In the genomic region with DNA sequence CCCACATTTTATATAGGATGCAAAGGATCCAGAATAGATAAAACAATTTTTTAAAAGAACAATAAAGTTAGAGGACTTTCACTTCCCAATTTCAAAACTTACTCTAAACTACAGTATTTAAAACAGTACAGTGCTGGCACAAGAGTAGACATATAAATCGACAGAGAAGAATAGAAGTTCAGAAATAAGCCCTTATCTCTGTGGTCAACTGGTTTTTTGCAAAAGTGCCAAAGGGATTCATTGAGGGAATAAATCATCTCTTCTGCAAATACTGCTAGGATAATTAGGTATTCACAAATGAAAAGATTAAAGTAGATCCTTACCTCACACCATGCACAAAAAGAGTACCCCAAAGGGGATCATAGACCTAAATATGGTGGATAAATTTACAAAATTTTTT, we compare ENCODE assay signal across 1 cellular context.
TF ChIP-seq lines count a peak whose summit lies in the region.

No MANE protein-coding gene starts in this region.

TF ChIP-seq in SK-N-SH treated with all-trans-retinoic acid at 6 μM for 48 hours, 23 proteins besides CTCF, POLR2A, EP300 and RAD21 (continued from another document):
- TF ChIP-seq, protein P1, sequence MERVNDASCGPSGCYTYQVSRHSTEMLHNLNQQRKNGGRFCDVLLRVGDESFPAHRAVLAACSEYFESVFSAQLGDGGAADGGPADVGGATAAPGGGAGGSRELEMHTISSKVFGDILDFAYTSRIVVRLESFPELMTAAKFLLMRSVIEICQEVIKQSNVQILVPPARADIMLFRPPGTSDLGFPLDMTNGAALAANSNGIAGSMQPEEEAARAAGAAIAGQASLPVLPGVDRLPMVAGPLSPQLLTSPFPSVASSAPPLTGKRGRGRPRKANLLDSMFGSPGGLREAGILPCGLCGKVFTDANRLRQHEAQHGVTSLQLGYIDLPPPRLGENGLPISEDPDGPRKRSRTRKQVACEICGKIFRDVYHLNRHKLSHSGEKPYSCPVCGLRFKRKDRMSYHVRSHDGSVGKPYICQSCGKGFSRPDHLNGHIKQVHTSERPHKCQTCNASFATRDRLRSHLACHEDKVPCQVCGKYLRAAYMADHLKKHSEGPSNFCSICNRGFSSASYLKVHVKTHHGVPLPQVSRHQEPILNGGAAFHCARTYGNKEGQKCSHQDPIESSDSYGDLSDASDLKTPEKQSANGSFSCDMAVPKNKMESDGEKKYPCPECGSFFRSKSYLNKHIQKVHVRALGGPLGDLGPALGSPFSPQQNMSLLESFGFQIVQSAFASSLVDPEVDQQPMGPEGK (CRISPR knock-in tag; IDR thresholded peaks at IDR 0.05; ENCODE audit: borderline replicate concordance), result no peak
- TF ChIP-seq SNAI2 (CRISPR knock-in tag; IDR thresholded peaks at IDR 0.05) (no peak), ZNF8 (CRISPR knock-in tag; IDR thresholded peaks at IDR 0.05) (no peak), ESRRG (CRISPR knock-in tag; IDR thresholded peaks at IDR 0.05) (no peak), ZFP30 (CRISPR knock-in tag; IDR thresholded peaks at IDR 0.05) (no peak), ZNF70 (CRISPR knock-in tag; IDR thresholded peaks at IDR 0.05) (no peak), GLIS3 (CRISPR knock-in tag; IDR thresholded peaks at IDR 0.05) (no peak), TOX (CRISPR knock-in tag; IDR thresholded peaks at IDR 0.05; ENCODE audit: borderline replicate concordance) (no peak), BACH2 (CRISPR knock-in tag; IDR thresholded peaks at IDR 0.05; ENCODE audit: borderline replicate concordance) (no peak)
- TF ChIP-seq, protein P2, sequence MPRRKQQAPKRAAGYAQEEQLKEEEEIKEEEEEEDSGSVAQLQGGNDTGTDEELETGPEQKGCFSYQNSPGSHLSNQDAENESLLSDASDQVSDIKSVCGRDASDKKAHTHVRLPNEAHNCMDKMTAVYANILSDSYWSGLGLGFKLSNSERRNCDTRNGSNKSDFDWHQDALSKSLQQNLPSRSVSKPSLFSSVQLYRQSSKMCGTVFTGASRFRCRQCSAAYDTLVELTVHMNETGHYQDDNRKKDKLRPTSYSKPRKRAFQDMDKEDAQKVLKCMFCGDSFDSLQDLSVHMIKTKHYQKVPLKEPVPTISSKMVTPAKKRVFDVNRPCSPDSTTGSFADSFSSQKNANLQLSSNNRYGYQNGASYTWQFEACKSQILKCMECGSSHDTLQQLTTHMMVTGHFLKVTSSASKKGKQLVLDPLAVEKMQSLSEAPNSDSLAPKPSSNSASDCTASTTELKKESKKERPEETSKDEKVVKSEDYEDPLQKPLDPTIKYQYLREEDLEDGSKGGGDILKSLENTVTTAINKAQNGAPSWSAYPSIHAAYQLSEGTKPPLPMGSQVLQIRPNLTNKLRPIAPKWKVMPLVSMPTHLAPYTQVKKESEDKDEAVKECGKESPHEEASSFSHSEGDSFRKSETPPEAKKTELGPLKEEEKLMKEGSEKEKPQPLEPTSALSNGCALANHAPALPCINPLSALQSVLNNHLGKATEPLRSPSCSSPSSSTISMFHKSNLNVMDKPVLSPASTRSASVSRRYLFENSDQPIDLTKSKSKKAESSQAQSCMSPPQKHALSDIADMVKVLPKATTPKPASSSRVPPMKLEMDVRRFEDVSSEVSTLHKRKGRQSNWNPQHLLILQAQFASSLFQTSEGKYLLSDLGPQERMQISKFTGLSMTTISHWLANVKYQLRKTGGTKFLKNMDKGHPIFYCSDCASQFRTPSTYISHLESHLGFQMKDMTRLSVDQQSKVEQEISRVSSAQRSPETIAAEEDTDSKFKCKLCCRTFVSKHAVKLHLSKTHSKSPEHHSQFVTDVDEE (CRISPR knock-in tag; IDR thresholded peaks at IDR 0.05), result no peak
TF ChIP-seq in SK-N-SH treated with all-trans-retinoic acid at 6 μM for 48 hours: peak in this region for 0.
